8 cellular contexts compared by ENCODE assay signal in the genomic region with DNA sequence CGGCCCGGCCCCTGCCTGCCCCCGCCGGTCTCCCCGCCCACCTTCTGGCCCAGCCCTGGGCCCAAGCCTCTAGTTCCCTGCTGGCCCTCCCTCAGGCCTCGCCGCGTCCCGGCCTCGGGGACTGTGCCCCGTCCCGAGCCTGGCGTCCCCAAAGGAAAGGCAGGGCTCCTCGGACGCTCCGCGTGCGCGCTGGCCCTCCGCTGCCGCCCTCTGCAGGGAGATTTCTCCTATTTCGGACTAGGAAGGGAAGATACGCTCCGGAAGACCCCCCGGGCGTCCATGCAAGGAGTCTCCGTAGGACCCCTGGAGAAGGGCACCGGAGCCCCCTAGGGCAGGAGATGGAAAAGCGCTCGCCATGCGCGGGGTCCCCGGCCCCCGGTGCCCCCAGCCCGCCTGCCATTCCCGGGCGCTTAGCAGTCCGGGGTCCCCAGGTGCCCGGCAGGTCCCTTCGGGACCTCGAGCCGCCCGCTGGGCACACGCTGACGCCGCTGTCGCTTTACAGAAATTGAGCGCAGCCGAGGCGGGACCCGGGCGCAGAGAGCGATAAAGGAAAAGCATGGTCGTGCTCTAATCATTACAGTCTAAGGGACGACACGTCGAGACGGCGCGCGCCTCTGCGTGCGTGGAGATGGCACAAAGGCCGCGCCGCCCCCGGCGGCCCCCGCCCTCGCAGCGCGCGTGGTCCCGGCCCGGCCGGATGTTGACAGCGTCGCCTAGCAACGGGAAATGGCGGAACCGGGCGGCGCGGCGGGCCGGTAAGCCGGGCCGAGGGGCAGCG. TPM values are rescaled to one million over a fixed set of nuclear protein-coding genes. Genes with fewer than 3 reads are reported as not detected.
DNase-seq lines count a peak whose midpoint lies in the region; ATAC-seq, FAIRE-seq and TF ChIP-seq lines count a peak whose summit lies in the region.

A gene with protein sequence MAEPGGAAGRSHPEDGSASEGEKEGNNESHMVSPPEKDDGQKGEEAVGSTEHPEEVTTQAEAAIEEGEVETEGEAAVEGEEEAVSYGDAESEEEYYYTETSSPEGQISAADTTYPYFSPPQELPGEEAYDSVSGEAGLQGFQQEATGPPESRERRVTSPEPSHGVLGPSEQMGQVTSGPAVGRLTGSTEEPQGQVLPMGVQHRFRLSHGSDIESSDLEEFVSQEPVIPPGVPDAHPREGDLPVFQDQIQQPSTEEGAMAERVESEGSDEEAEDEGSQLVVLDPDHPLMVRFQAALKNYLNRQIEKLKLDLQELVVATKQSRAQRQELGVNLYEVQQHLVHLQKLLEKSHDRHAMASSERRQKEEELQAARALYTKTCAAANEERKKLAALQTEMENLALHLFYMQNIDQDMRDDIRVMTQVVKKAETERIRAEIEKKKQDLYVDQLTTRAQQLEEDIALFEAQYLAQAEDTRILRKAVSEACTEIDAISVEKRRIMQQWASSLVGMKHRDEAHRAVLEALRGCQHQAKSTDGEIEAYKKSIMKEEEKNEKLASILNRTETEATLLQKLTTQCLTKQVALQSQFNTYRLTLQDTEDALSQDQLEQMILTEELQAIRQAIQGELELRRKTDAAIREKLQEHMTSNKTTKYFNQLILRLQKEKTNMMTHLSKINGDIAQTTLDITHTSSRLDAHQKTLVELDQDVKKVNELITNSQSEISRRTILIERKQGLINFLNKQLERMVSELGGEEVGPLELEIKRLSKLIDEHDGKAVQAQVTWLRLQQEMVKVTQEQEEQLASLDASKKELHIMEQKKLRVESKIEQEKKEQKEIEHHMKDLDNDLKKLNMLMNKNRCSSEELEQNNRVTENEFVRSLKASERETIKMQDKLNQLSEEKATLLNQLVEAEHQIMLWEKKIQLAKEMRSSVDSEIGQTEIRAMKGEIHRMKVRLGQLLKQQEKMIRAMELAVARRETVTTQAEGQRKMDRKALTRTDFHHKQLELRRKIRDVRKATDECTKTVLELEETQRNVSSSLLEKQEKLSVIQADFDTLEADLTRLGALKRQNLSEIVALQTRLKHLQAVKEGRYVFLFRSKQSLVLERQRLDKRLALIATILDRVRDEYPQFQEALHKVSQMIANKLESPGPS (plus strand): TSS at position 706 of the 778 bp plus-strand sequence. CDS start 21 bp downstream, at position 727.

- H3K4me3 ChIP-seq in OCI-LY3 (ENCODE audit: low read length) (peak within 1 kb of the TSS; percentile 99), esophagus (ENCODE audit: low read depth in 1 of 2, low read length in 2 of 2) (peak within 1 kb of the TSS; percentile 72 to 91), mucosa of rectum (ENCODE audit: low read length in 2 of 2) (peak within 1 kb of the TSS; percentile 68 to 80)

- H3K36me3 ChIP-seq in OCI-LY3 (replicated peaks; ENCODE audit: low read depth, low read length) (no peaks in the 10 kb centered on the region), esophagus (ENCODE audit: control insufficient read depth in 2 of 2, insufficient read depth in 2 of 2, low read length in 1 of 2) (no peaks in the 10 kb centered on the region), mucosa of rectum (ENCODE audit: control insufficient read depth in 2 of 2, insufficient read depth in 2 of 2, low read length in 2 of 2) (no peaks in the 10 kb centered on the region)

- TF ChIP-seq CTCF in GM12873 (IDR thresholded peaks at IDR 0.05; ENCODE audit: insufficient read depth, low read depth, low read length, missing control alignments) (peak; percentile 6), OCI-LY3 (IDR thresholded peaks at IDR 0.05; ENCODE audit: low read depth, low read length) (0 out of 2 replicates have a peak, but pooled peaks have one; percentile 11)

- peak within 1 kb of the TSS; percentile 47; the same call in 1 of the 2 replicates for H2AFZ ChIP-seq in OCI-LY3 (ENCODE audit: low read depth, low read length)

- WGBS in esophagus, 2 donors: 0 to 1% methylated on average over 62 to 89 of the region's 89 CpGs

- H3K4me2 ChIP-seq in OCI-LY3 (ENCODE audit: low read length): peak within 1 kb of the TSS; percentile 98

- no peak within 1 kb of the TSS for H3K27ac ChIP-seq in OCI-LY3 (ENCODE audit: low read length)
- peak within 1 kb of the TSS; percentile 85 to 86 for H3K27ac ChIP-seq in esophagus (ENCODE audit: low read depth in 2 of 2, low read length in 1 of 2)
- H3K27ac ChIP-seq in mucosa of rectum (ENCODE audit: low read depth in 2 of 2, low read length in 2 of 2): peak within 1 kb of the TSS; percentile 80 to 83

- FAIRE-seq in HTR-8/SVneo (lab: Jason Lieb, UNC): peak; percentile 57

- ATAC-seq in GM19395 (IDR thresholded peaks at IDR 0.05; ENCODE audit: unreplicated experiment): no peak

- peaks cover 8% of the 10 kb centered on the region; the same call in 1 of the 2 replicates for H3K4me1 ChIP-seq in OCI-LY3 (ENCODE audit: low read length)
- peaks cover 0 to 8% of the 10 kb centered on the region in 2 donors for H3K4me1 ChIP-seq in esophagus (ENCODE audit: control insufficient read depth in 2 of 2, insufficient read depth in 2 of 2, low read length in 1 of 2)
- H3K4me1 ChIP-seq in mucosa of rectum (ENCODE audit: control insufficient read depth in 2 of 2, insufficient read depth in 2 of 2, low read length in 2 of 2): peaks cover 8 to 12% of the 10 kb centered on the region in 2 donors

- H3K9ac ChIP-seq in OCI-LY3 (ENCODE audit: low read length): peak within 1 kb of the TSS; percentile 81
- H3K9ac ChIP-seq in mucosa of rectum (ENCODE audit: low read depth in 1 of 2, low read length in 2 of 2): peak within 1 kb of the TSS; percentile 74 to 77

- H4K20me1 ChIP-seq in OCI-LY3 (ENCODE audit: insufficient read depth, low read length): peaks cover 16% of the 10 kb centered on the region

- H3K27me3 ChIP-seq in OCI-LY3 (ENCODE audit: low read depth, low read length) (no peaks in the 10 kb centered on the region), esophagus (ENCODE audit: control insufficient read depth in 1 of 2, insufficient read depth in 2 of 2, low read length in 2 of 2) (no peaks in the 10 kb centered on the region), mucosa of rectum (ENCODE audit: control insufficient read depth in 2 of 2, insufficient read depth in 2 of 2, low read length in 2 of 2) (no peaks in the 10 kb centered on the region)

- 0 out of 2 replicates have a peak, but pooled peaks cover 3% of the 10 kb centered on the region for H3K79me2 ChIP-seq in OCI-LY3 (ENCODE audit: low read length)

- H3K9me3 ChIP-seq in OCI-LY3 (ENCODE audit: insufficient read depth, low read length) (no peaks in the 10 kb centered on the region), esophagus (ENCODE audit: control insufficient read depth in 2 of 2, insufficient read depth in 1 of 2, low read depth in 1 of 2, low read length in 1 of 2) (no peaks in the 10 kb centered on the region), mucosa of rectum (ENCODE audit: control insufficient read depth in 2 of 2, low read length in 2 of 2) (no peaks in the 10 kb centered on the region)

- peak; percentile 84 for DNase-seq in HTR-8/SVneo (ENCODE audit: insufficient read length, low spot score)
- peak; percentile 76 for DNase-seq in activated T-cell treated with anti-CD3 and anti-CD28 coated beads, Interleukin-2, amount 50 U/mL, for 1 hour
- peak; percentile 40 to 55 for DNase-seq in stimulated activated CD8-positive, alpha-beta memory T cell treated with anti-CD3 and anti-CD28 coated beads, Interleukin-4, amount 100 ng/mL, for 4 hours (ENCODE audit: low read depth in 2 of 2, low spot score in 1 of 2)

RNA-seq across cellular contexts. Expression of the gene that starts here (rescaled TPM):
- polyA plus RNA-seq in esophagus: 1 to 10 TPM in 1 of 2 donors, under 1 TPM in 1; 0.48 to 1.3 TPM
